Comparison of ENCODE assay signal across 28 cellular contexts in the genomic region with DNA sequence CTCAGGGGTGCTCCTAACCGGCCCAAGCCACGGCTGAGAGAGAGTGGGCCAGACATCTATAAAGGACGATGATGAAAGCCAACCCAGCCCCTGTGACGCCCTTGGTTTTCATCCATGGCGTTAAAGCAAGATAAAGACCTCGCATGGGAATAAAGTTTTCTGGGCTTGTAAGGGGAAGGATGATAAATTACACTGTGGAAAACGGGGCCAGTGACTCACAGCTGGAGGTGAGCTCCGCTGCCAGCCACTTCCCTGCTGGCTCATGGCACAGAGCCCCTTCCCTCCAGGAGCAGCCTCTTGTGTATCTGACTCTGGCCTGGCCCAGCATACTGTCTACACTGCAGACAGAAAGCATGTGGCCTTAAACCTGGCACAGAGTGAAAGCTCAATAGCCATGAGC.
A peak's percentile ranks its signal among the peaks of the same experiment; 100 is the strongest.
DNase-seq lines count a peak whose midpoint lies in the region; ATAC-seq, FAIRE-seq and TF ChIP-seq lines count a peak whose summit lies in the region.
"Had no signal": no experiment of that assay in that cellular context is flagged by ENCODE, and none has a peak within 500 bp of the region (broad histone marks: within the 10 kb centered on the region; RNA-seq: fewer than 3 reads in every experiment).

No MANE protein-coding gene starts in this region.

- 12 to 14% methylated on average over 8 of the region's 8 CpGs for WGBS in GM23248 (ENCODE audit: low coverage in 1 of 2, low lambda C conversion rate in 2 of 2, missing lambda C conversion rate in 2 of 2), 2 experiments

- H3K36me3 Mint-ChIP-seq in activated naive CD4-positive, alpha-beta T cell treated with anti-CD3 and anti-CD28 coated beads, Interleukin-2, amount 50 U/mL, for 72 hours = no peaks in the 10 kb centered on the region
- H3K36me3 Mint-ChIP-seq in effector memory CD8-positive, alpha-beta T cell (ENCODE audit: insufficient read depth) = no peaks in the 10 kb centered on the region
- H3K36me3 Mint-ChIP-seq: activated CD8-positive, alpha-beta memory T cell treated with anti-CD3 and anti-CD28 coated beads, Interleukin-2, amount 10 ng/mL, durations not matched to agents 7 days and 5 days; activated naive CD4-positive, alpha-beta T cell treated with anti-CD3 and anti-CD28 coated beads, Interleukin-2, amount 10 ng/mL, durations not matched to agents 7 days and 5 days; IgD-negative memory B cell; naive thymus-derived CD8-positive, alpha-beta T cell had no signal

- CTCF ChIA-PET in Panc1 (lab: Charles Lee) = interaction anchor here (0.6 kb wide), 1 partner anchor 47 kb away, joined by 5 read pairs; no protein-coding TSS in a partner anchor

- H3K27ac Mint-ChIP-seq in activated naive CD4-positive, alpha-beta T cell treated with anti-CD3 and anti-CD28 coated beads, Interleukin-2, amount 50 U/mL, for 72 hours = no peak overlapping the region
- no peak overlapping the region for H3K27ac Mint-ChIP-seq in effector memory CD8-positive, alpha-beta T cell
- H3K27ac Mint-ChIP-seq: activated CD4-positive, alpha-beta T cell treated with anti-CD3 and anti-CD28 coated beads, Interleukin-2, amount 10 ng/mL, durations not matched to agents 7 days and 5 days; activated CD8-positive, alpha-beta memory T cell treated with anti-CD3 and anti-CD28 coated beads, Interleukin-2, amount 10 ng/mL, durations not matched to agents 7 days and 5 days; activated naive CD4-positive, alpha-beta T cell treated with anti-CD3 and anti-CD28 coated beads, Interleukin-2, amount 10 ng/mL, durations not matched to agents 7 days and 5 days; H9; IgD-negative memory B cell; naive thymus-derived CD8-positive, alpha-beta T cell; T-helper 17 cell had no signal

- H4K20me1 ChIP-seq in GM23248 (ENCODE audit: insufficient read depth) = no peaks in the 10 kb centered on the region

- no peaks in the 10 kb centered on the region for H3K9me3 ChIP-seq in GM23248 (ENCODE audit: low read depth)
- no peaks in the 10 kb centered on the region for H3K9me3 ChIP-seq in Panc1 (ENCODE audit: control insufficient read depth, insufficient read depth, low read depth, low read length)
- no peaks in the 10 kb centered on the region for H3K9me3 ChIP-seq in kidney (ENCODE audit: control insufficient read depth in 1 of 2, low read length in 2 of 2)
- H3K9me3 ChIP-seq: colonic mucosa, pancreas, right lobe of liver had no signal

- H3K4me1 Mint-ChIP-seq in effector memory CD8-positive, alpha-beta T cell (ENCODE audit: low read depth in 2 of 2) = no peaks in the 10 kb centered on the region
- H3K4me1 Mint-ChIP-seq: activated CD4-positive, alpha-beta T cell treated with anti-CD3 and anti-CD28 coated beads, Interleukin-2, amount 10 ng/mL, durations not matched to agents 7 days and 5 days; activated CD8-positive, alpha-beta memory T cell treated with anti-CD3 and anti-CD28 coated beads, Interleukin-2, amount 10 ng/mL, durations not matched to agents 7 days and 5 days; activated naive CD4-positive, alpha-beta T cell treated with anti-CD3 and anti-CD28 coated beads, Interleukin-2, amount 10 ng/mL, durations not matched to agents 7 days and 5 days; H9; IgD-negative memory B cell; naive thymus-derived CD8-positive, alpha-beta T cell had no signal

- peaks cover 47 to 54% of the 10 kb centered on the region in 2 donors for H3K27me3 Mint-ChIP-seq in effector memory CD8-positive, alpha-beta T cell
- H3K27me3 Mint-ChIP-seq: activated naive CD4-positive, alpha-beta T cell treated with anti-CD3 and anti-CD28 coated beads, Interleukin-2, amount 10 ng/mL, durations not matched to agents 7 days and 5 days had no signal

- ATAC-seq in Panc1 (peak; percentile 43; the same call in 1 of the 2 replicates), omental fat pad (ENCODE audit: low FRiP score) (peak; percentile 48), GM21619 (IDR thresholded peaks at IDR 0.05; ENCODE audit: unreplicated experiment) (no peak)
- no peak for ATAC-seq in activated naive CD4-positive, alpha-beta T cell treated with anti-CD3 and anti-CD28 coated beads, Interleukin-2, amount 50 U/mL, for 72 hours
- ATAC-seq in effector memory CD8-positive, alpha-beta T cell (replicated peaks) = no peak
- ATAC-seq: activated CD8-positive, alpha-beta memory T cell treated with anti-CD3 and anti-CD28 coated beads, Interleukin-2, amount 10 ng/mL, durations not matched to agents 7 days and 5 days; left colon; naive thymus-derived CD8-positive, alpha-beta T cell; PC-3; T-helper 17 cell had no signal

- H3K36me3 ChIP-seq in GM23248 (ENCODE audit: low read depth) (no peaks in the 10 kb centered on the region), Panc1 (ENCODE audit: control insufficient read depth, insufficient read depth, low read length) (no peaks in the 10 kb centered on the region), kidney (ENCODE audit: control insufficient read depth in 1 of 2, insufficient read depth in 2 of 2, low read length in 2 of 2) (no peaks in the 10 kb centered on the region)
- H3K36me3 ChIP-seq: colonic mucosa, pancreas, right lobe of liver had no signal

- no peaks in the 10 kb centered on the region for H3K9me3 Mint-ChIP-seq in activated naive CD4-positive, alpha-beta T cell treated with anti-CD3 and anti-CD28 coated beads, Interleukin-2, amount 50 U/mL, for 72 hours
- H3K9me3 Mint-ChIP-seq in effector memory CD8-positive, alpha-beta T cell = no peaks in the 10 kb centered on the region
- H3K9me3 Mint-ChIP-seq: activated CD4-positive, alpha-beta T cell treated with anti-CD3 and anti-CD28 coated beads, Interleukin-2, amount 10 ng/mL, durations not matched to agents 7 days and 5 days; activated naive CD4-positive, alpha-beta T cell treated with anti-CD3 and anti-CD28 coated beads, Interleukin-2, amount 10 ng/mL, durations not matched to agents 7 days and 5 days; H9; naive thymus-derived CD8-positive, alpha-beta T cell had no signal

- no peaks in the 10 kb centered on the region; the same call in 1 of the 2 replicates for H3K27me3 ChIP-seq in GM23248 (replicated peaks; ENCODE audit: insufficient read depth)
- H3K27me3 ChIP-seq in Panc1 (ENCODE audit: control insufficient read depth, insufficient read depth, low read length) = no peaks in the 10 kb centered on the region
- H3K27me3 ChIP-seq: colonic mucosa, right lobe of liver had no signal

- DNase-seq in GM23248 (peak; percentile 1), Panc1 (ENCODE audit: low read depth, low spot score) (no peak), fibroblast of the aortic adventitia (ENCODE audit: low read depth) (peak; percentile 87), omental fat pad (ENCODE audit: low spot score) (no peak), kidney (no peak)
- no peak for DNase-seq in activated naive CD4-positive, alpha-beta T cell treated with anti-CD3 and anti-CD28 coated beads, Interleukin-2, amount 50 U/mL, for 72 hours (ENCODE audit: low spot score in 2 of 2)
- no peak for DNase-seq in effector memory CD8-positive, alpha-beta T cell
- DNase-seq: activated CD4-positive, alpha-beta T cell treated with anti-CD3 and anti-CD28 coated beads, Interleukin-2, amount 10 ng/mL, durations not matched to agents 7 days and 5 days; activated CD8-positive, alpha-beta memory T cell treated with anti-CD3 and anti-CD28 coated beads, Interleukin-2, amount 10 ng/mL, durations not matched to agents 7 days and 5 days; activated naive CD4-positive, alpha-beta T cell treated with anti-CD3 and anti-CD28 coated beads, Interleukin-2, amount 10 ng/mL, durations not matched to agents 7 days and 5 days; colonic mucosa; H9; naive thymus-derived CD8-positive, alpha-beta T cell; NCI-H1436; NCI-H2171; pancreas; PC-3; right lobe of liver; stimulated activated CD4-positive, alpha-beta T cell treated with anti-CD3 and anti-CD28 coated beads, Interleukin-15, amount 100 ng/mL, for 24 hours; substantia nigra; T-helper 17 cell had no signal

- H3K4me3 Mint-ChIP-seq in effector memory CD8-positive, alpha-beta T cell = no peak overlapping the region
- H3K4me3 Mint-ChIP-seq: activated CD4-positive, alpha-beta T cell treated with anti-CD3 and anti-CD28 coated beads, Interleukin-2, amount 10 ng/mL, durations not matched to agents 7 days and 5 days; activated CD8-positive, alpha-beta memory T cell treated with anti-CD3 and anti-CD28 coated beads, Interleukin-2, amount 10 ng/mL, durations not matched to agents 7 days and 5 days; activated naive CD4-positive, alpha-beta T cell treated with anti-CD3 and anti-CD28 coated beads, Interleukin-2, amount 10 ng/mL, durations not matched to agents 7 days and 5 days; H9; IgD-negative memory B cell; naive thymus-derived CD8-positive, alpha-beta T cell; T-helper 17 cell had no signal

- H3K4me3 ChIP-seq in GM23248 (no peak overlapping the region), Panc1 (ENCODE audit: low read depth in 2 of 2, low read length in 2 of 2) (no peak overlapping the region), fibroblast of the aortic adventitia (ENCODE audit: low read depth, low read length) (no peak overlapping the region), kidney (ENCODE audit: low read length in 2 of 2) (no peak overlapping the region)
- H3K4me3 ChIP-seq: colonic mucosa, pancreas, right lobe of liver had no signal

- no peak for TF ChIP-seq CTCF in Panc1 (IDR thresholded peaks at IDR 0.05)
- no peak for TF ChIP-seq CTCF in fibroblast of the aortic adventitia (IDR thresholded peaks at IDR 0.05; ENCODE audit: insufficient read depth, low read length)
- TF ChIP-seq CTCF in omental fat pad (IDR thresholded peaks at IDR 0.05) = no peak
- no peak for TF ChIP-seq CTCF in kidney (IDR thresholded peaks at IDR 0.05; ENCODE audit: borderline replicate concordance, extremely low read depth, insufficient read depth)

- H3K27ac ChIP-seq in GM23248 = no peak overlapping the region
- H3K27ac ChIP-seq in Panc1 (ENCODE audit: low read length) = no peak overlapping the region
- H3K27ac ChIP-seq in kidney (ENCODE audit: low read depth in 2 of 2, low read length in 2 of 2) = no peak overlapping the region
- H3K27ac ChIP-seq: C4-2B, colonic mucosa, pancreas, right lobe of liver had no signal

- H3K4me1 ChIP-seq in GM23248 (ENCODE audit: insufficient read depth) (no peaks in the 10 kb centered on the region), Panc1 (ENCODE audit: control insufficient read depth, insufficient read depth, low read length) (no peaks in the 10 kb centered on the region), kidney (ENCODE audit: control insufficient read depth in 1 of 2, insufficient read depth in 1 of 2, low read depth in 1 of 2, low read length in 2 of 2) (no peaks in the 10 kb centered on the region)
- H3K4me1 ChIP-seq: colonic mucosa, pancreas, right lobe of liver had no signal

- no peaks in the 10 kb centered on the region for H3K79me2 ChIP-seq in GM23248 (ENCODE audit: insufficient read depth)

- intact Hi-C loops in Panc1 (cut with micrococcal nuclease; ENCODE audit: unreplicated experiment) (no loop called here), kidney (cut with DNase I) (no loop called here)

- POLR2A ChIA-PET in Panc1 (lab: Charles Lee) = no interaction called here

- no peak for FAIRE-seq in kidney (lab: Jason Lieb, UNC)
- FAIRE-seq: D721Med, endometrium, pancreas, urothelium cell line had no signal

- in situ Hi-C loops in GM23248 (cut with MboI) (no loop called here), Panc1 (cut with HindIII; ENCODE audit: low pct_unique_long_range_greater_than_20kb, low sequenced_read_pairs) (no loop called here)

- no peaks in the 10 kb centered on the region for H3K9me2 ChIP-seq in GM23248 (ENCODE audit: insufficient read depth)

- no peak overlapping the region for H2AFZ ChIP-seq in GM23248

- H3K4me2 ChIP-seq in GM23248 (ENCODE audit: unreplicated experiment) = no peak overlapping the region

- no peak overlapping the region for H3K9ac ChIP-seq in GM23248
- H3K9ac ChIP-seq in kidney (ENCODE audit: low read length in 2 of 2) = no peak overlapping the region

- BruUV-seq in Panc1 (replicated peaks; lab: Mats Ljungman, UMichigan) = no TSS peak

- H3F3A ChIP-seq in GM23248 (ENCODE audit: insufficient read depth) = no peaks in the 10 kb centered on the region

Comparison
In these comparisons a context has a peak if more than half of its experiments do, and no peak if none do; other contexts are left out.
1. DNase-seq: peak in GM23248 (single experiment) and fibroblast of the aortic adventitia (single experiment); none in Panc1 (single experiment), omental fat pad (single experiment), activated naive CD4-positive, alpha-beta T cell treated with anti-CD3 and anti-CD28 coated beads, Interleukin-2, amount 50 U/mL, for 72 hours (0 of 2), effector memory CD8-positive, alpha-beta T cell (0 of 3) and kidney (single experiment).
2. ATAC-seq: peak in Panc1 (single experiment) and omental fat pad (single experiment); none in activated naive CD4-positive, alpha-beta T cell treated with anti-CD3 and anti-CD28 coated beads, Interleukin-2, amount 50 U/mL, for 72 hours (0 of 2), effector memory CD8-positive, alpha-beta T cell (single experiment) and GM21619 (single experiment).